ENCODE assay signal across 24 cellular contexts in genomic region chr6:45206793-45207492, GRCh38.
A peak's percentile ranks its signal among the peaks of the same experiment; 100 is the strongest.
DNase-seq lines count a peak whose midpoint lies in the region; ATAC-seq, FAIRE-seq and TF ChIP-seq lines count a peak whose summit lies in the region.
"Had no signal": no experiment of that assay in that cellular context is flagged by ENCODE, and none has a peak within 500 bp of the region (broad histone marks: within the 10 kb centered on the region; RNA-seq: fewer than 3 reads in every experiment).

No MANE protein-coding gene starts in this region.

- no TSS peak for BruUV-seq in HepG2 (replicated peaks; lab: Mats Ljungman, UMichigan)

- in situ Hi-C loops in HepG2 (cut with HindIII; ENCODE audit: extremely low pct_ligation_motif_present, low pct_unique_long_range_greater_than_20kb), result no loop called here

- H2AFZ ChIP-seq in HepG2 (ENCODE audit: low read length), result no peak overlapping the region

- no peaks in the 10 kb centered on the region for H3K36me3 ChIP-seq in HepG2 (replicated peaks in 1 of 2; ENCODE audit: control insufficient read depth in 1 of 2, insufficient read depth in 2 of 2, low read length in 2 of 2)
- H3K36me3 ChIP-seq in right lobe of liver, result no peaks in the 10 kb centered on the region
- H3K36me3 ChIP-seq: BLaER1 had no signal

- WGBS in HepG2 (ENCODE audit: low lambda C conversion rate), result 8% methylated on average over 1 of the region's 1 CpG
- 100% methylated on average over 1 of the region's 1 CpG for WGBS in right lobe of liver (ENCODE audit: insufficient coverage, low coverage, low lambda C conversion rate, missing lambda C conversion rate)

- CTCF ChIA-PET in activated CD4-positive, alpha-beta T cell treated with anti-CD3 and anti-CD28 coated beads for 36 hours (lab: Charles Lee), result no interaction called here
- CTCF ChIA-PET in HepG2 (lab: Yijun Ruan, JAX; ENCODE audit: low intra/inter-chr PET ratio, low total read pairs), result no interaction called here

- peaks cover 23% of the 10 kb centered on the region for H3K36me3 Mint-ChIP-seq in activated CD4-positive, alpha-beta T cell treated with anti-CD3 and anti-CD28 coated beads for 36 hours (ENCODE audit: low read depth)
- peaks cover 24% of the 10 kb centered on the region for H3K36me3 Mint-ChIP-seq in activated naive CD8-positive, alpha-beta T cell treated with anti-CD3 and anti-CD28 coated beads, Interleukin-2, amount 50 U/mL, for 24 hours (ENCODE audit: low read depth)
- H3K36me3 Mint-ChIP-seq in stimulated activated memory B cell treated with anti-CD40 and anti-IgM and Interleukin-4, amounts not matched to agents 10 μg/mL and 1 μg/mL and 100 μg/mL, for 72 hours, result peaks cover 38% of the 10 kb centered on the region

- no peak overlapping the region for H3K9ac ChIP-seq in HepG2 (ENCODE audit: insufficient read depth, low read depth, low read length)
- H3K9ac ChIP-seq: BLaER1 had no signal

- H3K27ac ChIP-seq in HepG2 (ENCODE audit: extremely low read length, insufficient read depth, low read length) (no peak overlapping the region), right lobe of liver (no peak overlapping the region)
- H3K27ac ChIP-seq: 22Rv1, BLaER1, RWPE1 had no signal

- peaks cover 20% of the 10 kb centered on the region for H3K4me1 ChIP-seq in HepG2 (ENCODE audit: insufficient read depth, low read length)
- H3K4me1 ChIP-seq in right lobe of liver, result no peaks in the 10 kb centered on the region
- H3K4me1 ChIP-seq: BLaER1 had no signal

- H3K4me3 ChIP-seq in HepG2 (replicated peaks in 1 of 3; ENCODE audit: insufficient read depth in 1 of 3, low read depth in 2 of 3, low read length in 3 of 3) (no peak overlapping the region), right lobe of liver (no peak overlapping the region)
- H3K4me3 ChIP-seq: BLaER1, GM12878 had no signal

- peaks cover 17% of the 10 kb centered on the region for H3K9me3 Mint-ChIP-seq in activated CD4-positive, alpha-beta T cell treated with anti-CD3 and anti-CD28 coated beads for 36 hours (ENCODE audit: low read depth)
- H3K9me3 Mint-ChIP-seq in activated naive CD8-positive, alpha-beta T cell treated with anti-CD3 and anti-CD28 coated beads, Interleukin-2, amount 50 U/mL, for 24 hours, result peaks cover 20% of the 10 kb centered on the region
- peaks cover 12 to 23% of the 10 kb centered on the region in 2 donors for H3K9me3 Mint-ChIP-seq in stimulated activated naive CD8-positive, alpha-beta T cell treated with anti-CD3 and anti-CD28 coated beads, Interleukin-15, amount 100 ng/mL, for 72 hours
- H3K9me3 Mint-ChIP-seq in stimulated activated memory B cell treated with anti-CD40 and anti-IgM and Interleukin-4, amounts not matched to agents 10 μg/mL and 1 μg/mL and 100 μg/mL, for 72 hours, result peaks cover 9% of the 10 kb centered on the region

- DNase-seq in activated CD4-positive, alpha-beta T cell treated with anti-CD3 and anti-CD28 coated beads for 36 hours, result no peak
- no peak for DNase-seq in activated CD4-positive, alpha-beta T cell treated with anti-CD3 and anti-CD28 coated beads for 48 hours
- DNase-seq in HepG2 (ENCODE audit: low spot score), result peak; percentile 21
- DNase-seq in right lobe of liver, result no peak
- no peak for DNase-seq in activated naive CD8-positive, alpha-beta T cell treated with anti-CD3 and anti-CD28 coated beads, Interleukin-2, amount 50 U/mL, for 24 hours
- no peak for DNase-seq in stimulated activated naive CD8-positive, alpha-beta T cell treated with anti-CD3 and anti-CD28 coated beads, Interleukin-15, amount 100 ng/mL, for 72 hours
- DNase-seq: ACHN; CD4-positive, alpha-beta T cell; COR-L47; DMS79 treated with DMSO at 0.1 percent for 48 hours; NCI-H1092; NCI-H1436; NCI-H1930; NCI-H2227 treated with DMSO at 0.1 percent for 48 hours; NCI-H510A treated with DMSO at 0.1 percent for 48 hours; NCI-H748 treated with DMSO at 0.1 percent for 48 hours; SHP77 treated with DMSO at 0.1 percent for 48 hours had no signal

- no peaks in the 10 kb centered on the region for H3K27me3 Mint-ChIP-seq in activated CD4-positive, alpha-beta T cell treated with anti-CD3 and anti-CD28 coated beads for 36 hours
- H3K27me3 Mint-ChIP-seq in activated naive CD8-positive, alpha-beta T cell treated with anti-CD3 and anti-CD28 coated beads, Interleukin-2, amount 50 U/mL, for 24 hours, result no peaks in the 10 kb centered on the region
- no peaks in the 10 kb centered on the region for H3K27me3 Mint-ChIP-seq in stimulated activated naive CD8-positive, alpha-beta T cell treated with anti-CD3 and anti-CD28 coated beads, Interleukin-15, amount 100 ng/mL, for 72 hours
- no peaks in the 10 kb centered on the region for H3K27me3 Mint-ChIP-seq in stimulated activated memory B cell treated with anti-CD40 and anti-IgM and Interleukin-4, amounts not matched to agents 10 μg/mL and 1 μg/mL and 100 μg/mL, for 72 hours
- H3K27me3 Mint-ChIP-seq: CD4-positive, alpha-beta T cell had no signal

- H4K20me1 ChIP-seq in HepG2 (ENCODE audit: insufficient read depth, low read length), result no peaks in the 10 kb centered on the region
- H4K20me1 ChIP-seq: BLaER1 had no signal

- H3K9me3 ChIP-seq in HepG2 (ENCODE audit: low read length), result peaks cover 12% of the 10 kb centered on the region
- no peaks in the 10 kb centered on the region for H3K9me3 ChIP-seq in right lobe of liver

- H3K4me1 Mint-ChIP-seq in activated CD4-positive, alpha-beta T cell treated with anti-CD3 and anti-CD28 coated beads for 36 hours, result peaks cover 23% of the 10 kb centered on the region
- H3K4me1 Mint-ChIP-seq in activated naive CD8-positive, alpha-beta T cell treated with anti-CD3 and anti-CD28 coated beads, Interleukin-2, amount 50 U/mL, for 24 hours, result peaks cover 44% of the 10 kb centered on the region
- H3K4me1 Mint-ChIP-seq in stimulated activated naive CD8-positive, alpha-beta T cell treated with anti-CD3 and anti-CD28 coated beads, Interleukin-15, amount 100 ng/mL, for 72 hours, result peaks cover 27% of the 10 kb centered on the region
- no peaks in the 10 kb centered on the region for H3K4me1 Mint-ChIP-seq in stimulated activated memory B cell treated with anti-CD40 and anti-IgM and Interleukin-4, amounts not matched to agents 10 μg/mL and 1 μg/mL and 100 μg/mL, for 72 hours

- peak; percentile 47 for ATAC-seq in activated CD4-positive, alpha-beta T cell treated with anti-CD3 and anti-CD28 coated beads for 36 hours
- ATAC-seq in HepG2, result no peak
- ATAC-seq in right lobe of liver, result no peak
- ATAC-seq in activated naive CD8-positive, alpha-beta T cell treated with anti-CD3 and anti-CD28 coated beads, Interleukin-2, amount 50 U/mL, for 24 hours, result peak; percentile 84
- ATAC-seq in stimulated activated naive CD8-positive, alpha-beta T cell treated with anti-CD3 and anti-CD28 coated beads, Interleukin-15, amount 100 ng/mL, for 72 hours, result peak; percentile 50
- no peak for ATAC-seq in stimulated activated memory B cell treated with anti-CD40 and anti-IgM and Interleukin-4, amounts not matched to agents 10 μg/mL and 1 μg/mL and 100 μg/mL, for 72 hours
- no peak for ATAC-seq in GM21576 (IDR thresholded peaks at IDR 0.05; ENCODE audit: unreplicated experiment)
- ATAC-seq: GM12878 had no signal

- POLR2A ChIA-PET in activated CD4-positive, alpha-beta T cell treated with anti-CD3 and anti-CD28 coated beads for 36 hours (lab: Charles Lee), result no interaction called here
- POLR2A ChIA-PET in HepG2 (lab: Yijun Ruan, JAX), result no interaction called here

- intact Hi-C loops in activated CD4-positive, alpha-beta T cell treated with anti-CD3 and anti-CD28 coated beads for 36 hours (cut with DNase I, micrococcal nuclease), result loop anchor here in 1 of 2 experiments (5.0 kb wide), 1 partner anchor 75 kb away; no protein-coding TSS in a partner anchor
- intact Hi-C loops in HepG2 (cut with micrococcal nuclease; ENCODE audit: unreplicated experiment), result no loop called here
- intact Hi-C loops in right lobe of liver (cut with DNase I), result no loop called here

- TF ChIP-seq RAD21 in HepG2 (CRISPR knock-in tag; IDR thresholded peaks at IDR 0.05), result no peak

- peak overlapping the region; percentile 16 for H3K27ac Mint-ChIP-seq in activated CD4-positive, alpha-beta T cell treated with anti-CD3 and anti-CD28 coated beads for 36 hours
- H3K27ac Mint-ChIP-seq in activated naive CD8-positive, alpha-beta T cell treated with anti-CD3 and anti-CD28 coated beads, Interleukin-2, amount 50 U/mL, for 24 hours, result peak overlapping the region; percentile 81
- H3K27ac Mint-ChIP-seq in stimulated activated naive CD8-positive, alpha-beta T cell treated with anti-CD3 and anti-CD28 coated beads, Interleukin-15, amount 100 ng/mL, for 72 hours, result peak overlapping the region in 1 of 2 donors; percentile 7
- no peak overlapping the region for H3K27ac Mint-ChIP-seq in stimulated activated memory B cell treated with anti-CD40 and anti-IgM and Interleukin-4, amounts not matched to agents 10 μg/mL and 1 μg/mL and 100 μg/mL, for 72 hours
- H3K27ac Mint-ChIP-seq: CD4-positive, alpha-beta T cell had no signal

- H3K4me2 ChIP-seq in HepG2 (ENCODE audit: low read depth, low read length), result no peak overlapping the region
- H3K4me2 ChIP-seq: BLaER1 had no signal

- TF ChIP-seq POLR2A in HepG2 (IDR thresholded peaks at IDR 0.05; ENCODE audit: insufficient read depth in 1 of 2, low read depth in 2 of 2, low read length in 2 of 2), result no peak
- TF ChIP-seq POLR2A in right lobe of liver (IDR thresholded peaks at IDR 0.05), result no peak

- no peak overlapping the region for H3K4me3 Mint-ChIP-seq in activated CD4-positive, alpha-beta T cell treated with anti-CD3 and anti-CD28 coated beads for 36 hours
- no peak overlapping the region for H3K4me3 Mint-ChIP-seq in activated naive CD8-positive, alpha-beta T cell treated with anti-CD3 and anti-CD28 coated beads, Interleukin-2, amount 50 U/mL, for 24 hours
- no peak overlapping the region for H3K4me3 Mint-ChIP-seq in stimulated activated naive CD8-positive, alpha-beta T cell treated with anti-CD3 and anti-CD28 coated beads, Interleukin-15, amount 100 ng/mL, for 72 hours
- H3K4me3 Mint-ChIP-seq in stimulated activated memory B cell treated with anti-CD40 and anti-IgM and Interleukin-4, amounts not matched to agents 10 μg/mL and 1 μg/mL and 100 μg/mL, for 72 hours, result no peak overlapping the region
- H3K4me3 Mint-ChIP-seq: CD4-positive, alpha-beta T cell had no signal

- no peaks in the 10 kb centered on the region for H3K27me3 ChIP-seq in HepG2 (ENCODE audit: control insufficient read depth in 1 of 2, insufficient read depth in 2 of 2, low read length in 2 of 2)
- H3K27me3 ChIP-seq in right lobe of liver, result no peaks in the 10 kb centered on the region
- H3K27me3 ChIP-seq: BLaER1 had no signal

- FAIRE-seq in HepG2 (lab: Jason Lieb, UNC), result peak; percentile 54
- FAIRE-seq: GM12878, H1 had no signal

- TF ChIP-seq EP300 in HepG2 (IDR thresholded peaks at IDR 0.05; ENCODE audit: low read depth in 2 of 2, low read length in 2 of 2) (no peak), HepG2 (CRISPR knock-in tag; IDR thresholded peaks at IDR 0.05; ENCODE audit: borderline replicate concordance) (no peak)

- no peaks in the 10 kb centered on the region for H3K79me2 ChIP-seq in HepG2 (ENCODE audit: insufficient read depth, low read length)

- TF ChIP-seq CTCF in HepG2 (CRISPR knock-in tag; IDR thresholded peaks at IDR 0.05), result no peak
- TF ChIP-seq CTCF in right lobe of liver (IDR thresholded peaks at IDR 0.05), result no peak

TF ChIP-seq in HepG2, 621 proteins besides CTCF, POLR2A, EP300 and RAD21 (continues in another document):
- TF ChIP-seq HMG20A (CRISPR knock-in tag; IDR thresholded peaks at IDR 0.05; ENCODE audit: borderline replicate concordance) (peak; percentile 33; the same call in 1 of the 2 replicates), ZEB1 (IDR thresholded peaks at IDR 0.05; ENCODE audit: insufficient replicate concordance, low read depth) (no peak), RXRA (CRISPR knock-in tag; IDR thresholded peaks at IDR 0.05) (no peak)

Comparison
In these comparisons a context has a peak if more than half of its experiments do, and no peak if none do; other contexts are left out.
1. ATAC-seq: peak in activated CD4-positive, alpha-beta T cell treated with anti-CD3 and anti-CD28 coated beads for 36 hours (single experiment), activated naive CD8-positive, alpha-beta T cell treated with anti-CD3 and anti-CD28 coated beads, Interleukin-2, amount 50 U/mL, for 24 hours (single experiment) and stimulated activated naive CD8-positive, alpha-beta T cell treated with anti-CD3 and anti-CD28 coated beads, Interleukin-15, amount 100 ng/mL, for 72 hours (single experiment); none in HepG2 (single experiment), right lobe of liver (0 of 4), stimulated activated memory B cell treated with anti-CD40 and anti-IgM and Interleukin-4, amounts not matched to agents 10 μg/mL and 1 μg/mL and 100 μg/mL, for 72 hours (single experiment) and GM21576 (single experiment).